In the genomic region with DNA sequence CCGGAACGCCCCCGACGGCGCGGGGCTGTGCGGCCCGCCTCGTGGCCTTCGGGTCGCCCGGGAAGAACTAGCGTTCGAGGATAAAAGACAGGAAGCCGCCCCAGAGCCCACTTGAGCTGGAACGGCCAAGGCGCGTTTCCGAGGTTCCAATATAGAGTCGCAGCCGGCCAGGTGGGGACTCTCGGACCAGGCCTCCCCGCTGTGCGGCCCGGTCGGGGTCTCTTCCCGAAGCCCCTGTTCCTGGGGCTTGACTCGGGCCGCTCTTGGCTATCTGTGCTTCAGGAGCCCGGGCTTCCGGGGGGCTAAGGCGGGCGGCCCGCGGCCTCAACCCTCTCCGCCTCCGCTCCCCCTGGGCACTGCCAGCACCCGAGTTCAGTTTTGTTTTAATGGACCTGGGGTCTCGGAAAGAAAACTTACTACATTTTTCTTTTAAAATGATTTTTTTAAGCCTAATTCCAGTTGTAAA, we compare ENCODE assay signal across 9 cellular contexts.
DNase-seq lines count a peak whose midpoint lies in the region; ATAC-seq, FAIRE-seq and TF ChIP-seq lines count a peak whose summit lies in the region.
"Had no signal": no experiment of that assay in that cellular context is flagged by ENCODE, and none has a peak within 500 bp of the region (broad histone marks: within the 10 kb centered on the region; RNA-seq: fewer than 3 reads in every experiment).

No MANE protein-coding gene starts in this region.

- 7 to 9% (median 8%) methylated on average over 37 to 39 of the region's 39 CpGs for WGBS in ovary, 3 donors

- DNase-seq in Calu3 (no peak), MG63 (no peak), ovary (no peak), NCI-H1436 treated with DMSO at 0.1 percent for 48 hours (lab: John Stamatoyannopoulos, UW) (no peak), RCC 7860 (ENCODE audit: low spot score) (no peak), NCI-H2171 treated with DMSO at 0.1 percent for 48 hours (lab: John Stamatoyannopoulos, UW) (no peak), NCI-H446 treated with DMSO at 0.1 percent for 48 hours (lab: John Stamatoyannopoulos, UW) (no peak)
- DNase-seq in effector memory CD8-positive, alpha-beta T cell = no peak

- H3K36me3 ChIP-seq in MG63 (peaks cover 9% of the 10 kb centered on the region), ovary (no peaks in the 10 kb centered on the region)

- CTCF ChIA-PET in Calu3 (lab: Charles Lee) = interaction anchor here (0.7 to 2.1 kb wide), 5 partner anchors 99 to 950 kb away, joined by 3 to 11 read pairs (median 4); no protein-coding TSS in a partner anchor

- H3K9me3 Mint-ChIP-seq in Calu3 (ENCODE audit: low read depth, unreplicated experiment) = no peaks in the 10 kb centered on the region
- H3K9me3 Mint-ChIP-seq in effector memory CD8-positive, alpha-beta T cell = no peaks in the 10 kb centered on the region

- H3K4me1 ChIP-seq in ovary (ENCODE audit: insufficient read depth) = peaks cover 2% of the 10 kb centered on the region

- no peak for FAIRE-seq in RCC 7860 (lab: Jason Lieb, UNC)
- FAIRE-seq: TTC549 had no signal

- TF ChIP-seq EP300 in ovary (IDR thresholded peaks at IDR 0.05) = no peak

- H3K4me3 Mint-ChIP-seq in Calu3 (ENCODE audit: low read depth, unreplicated experiment) = peak overlapping the region; percentile 65
- H3K4me3 Mint-ChIP-seq in effector memory CD8-positive, alpha-beta T cell = peak overlapping the region; percentile 86 to 87

- TF ChIP-seq POLR2A in ovary (IDR thresholded peaks at IDR 0.05) = no peak

- peaks cover 60% of the 10 kb centered on the region for H3K36me3 Mint-ChIP-seq in Calu3 (ENCODE audit: insufficient read depth, unreplicated experiment)
- peaks cover 43% of the 10 kb centered on the region for H3K36me3 Mint-ChIP-seq in effector memory CD8-positive, alpha-beta T cell (ENCODE audit: insufficient read depth)

- H3K9me3 ChIP-seq in MG63 (no peaks in the 10 kb centered on the region), ovary (no peaks in the 10 kb centered on the region)

- no TSS peak for BruUV-seq in Calu3 (replicated peaks; lab: Mats Ljungman, UMichigan)

- ATAC-seq in effector memory CD8-positive, alpha-beta T cell (replicated peaks) = no peak

- H3K27me3 Mint-ChIP-seq in Calu3 (ENCODE audit: unreplicated experiment) = no peaks in the 10 kb centered on the region
- H3K27me3 Mint-ChIP-seq in effector memory CD8-positive, alpha-beta T cell = no peaks in the 10 kb centered on the region

- H3K4me3 ChIP-seq in MG63 (peak overlapping the region; percentile 70), ovary (peak overlapping the region; percentile 54)

- no peak for TF ChIP-seq CTCF in Calu3 (IDR thresholded peaks at IDR 0.05; ENCODE audit: unreplicated experiment)
- no peak for TF ChIP-seq CTCF in ovary (IDR thresholded peaks at IDR 0.05)

- H3K27ac ChIP-seq in ovary = peak overlapping the region; percentile 34 to 80

- H3K27me3 ChIP-seq in MG63 (no peaks in the 10 kb centered on the region), ovary (no peaks in the 10 kb centered on the region)

- intact Hi-C loops in Calu3 (cut with micrococcal nuclease; ENCODE audit: unreplicated experiment) (loop anchor here (2.0 to 10.0 kb wide), 5 partner anchors 247 to 617 kb away; no protein-coding TSS in a partner anchor), ovary (cut with DNase I) (loop anchor here in 1 of 4 donors (5.0 to 10.0 kb wide), 2 partner anchors 955 to 1052 kb away; no protein-coding TSS in a partner anchor)

- no peaks in the 10 kb centered on the region for H3K4me1 Mint-ChIP-seq in Calu3 (ENCODE audit: low read depth, unreplicated experiment)
- H3K4me1 Mint-ChIP-seq in effector memory CD8-positive, alpha-beta T cell (ENCODE audit: low read depth in 2 of 2) = peaks cover 23 to 33% of the 10 kb centered on the region in 2 donors

- peak overlapping the region; percentile 66 for H3K27ac Mint-ChIP-seq in Calu3 (ENCODE audit: unreplicated experiment)
- peak overlapping the region in 1 of 2 donors; percentile 31 for H3K27ac Mint-ChIP-seq in effector memory CD8-positive, alpha-beta T cell
